ENCODE assay signal across 12 cellular contexts in the genomic region with DNA sequence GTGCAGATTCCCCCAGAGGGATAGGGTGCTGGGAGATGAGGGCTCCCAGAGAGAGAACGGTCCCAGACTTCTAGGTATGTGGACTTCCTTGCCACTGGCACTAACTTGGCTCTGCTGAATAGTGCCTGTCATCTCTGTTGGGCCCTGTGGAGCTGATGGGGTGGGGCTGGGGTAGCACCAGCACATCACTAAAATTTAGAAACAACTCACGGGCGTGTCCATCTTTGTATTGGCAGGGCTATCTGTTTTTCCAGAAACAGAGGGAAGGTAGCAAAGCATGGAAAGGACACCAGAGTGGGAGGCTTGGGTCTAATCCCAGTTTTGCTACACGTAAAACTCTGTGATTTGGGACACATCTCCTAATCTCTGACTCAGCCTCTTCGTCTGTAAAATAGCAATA. TPM values are rescaled to one million over a fixed set of nuclear protein-coding genes. Genes with fewer than 3 reads are reported as not detected.
DNase-seq lines count a peak whose midpoint lies in the region; ATAC-seq and TF ChIP-seq lines count a peak whose summit lies in the region.
"Had no signal": no experiment of that assay in that cellular context is flagged by ENCODE, and none has a peak within 500 bp of the region (broad histone marks: within the 10 kb centered on the region; RNA-seq: fewer than 3 reads in every experiment).

No MANE protein-coding gene starts in this region.

- peaks cover 0 to 3% (median under 1%) of the 10 kb centered on the region in 11 experiments; a peak in 8 of 22 replicates for H3K9me3 ChIP-seq in BLaER1 treated with 17β-estradiol and CSF1 and Interleukin-3, amounts not matched to agents 10 nM and 100 nM (replicated peaks in 1 of 11)
- H3K9me3 ChIP-seq in osteoblast (ENCODE audit: low read depth, low read length) = no peaks in the 10 kb centered on the region
- H3K9me3 ChIP-seq: pancreas had no signal

- H3K4me1 Mint-ChIP-seq in HFFc6 (ENCODE audit: low read depth) = peaks cover 17% of the 10 kb centered on the region

- no peaks in the 10 kb centered on the region for H3K27me3 ChIP-seq in BLaER1 treated with 17β-estradiol and CSF1 and Interleukin-3, amounts not matched to agents 10 nM and 100 nM
- no peaks in the 10 kb centered on the region for H3K27me3 ChIP-seq in osteoblast (ENCODE audit: insufficient read depth, low read length)
- H3K27me3 ChIP-seq: pancreas had no signal

- peaks cover 0 to 100% (median 0%) of the 10 kb centered on the region in 11 experiments; a peak in 6 of 22 replicates for H4K20me1 ChIP-seq in BLaER1 treated with 17β-estradiol and CSF1 and Interleukin-3, amounts not matched to agents 10 nM and 100 nM
- H4K20me1 ChIP-seq in osteoblast (ENCODE audit: insufficient read depth, low read length) = peaks cover 13% of the 10 kb centered on the region

- H3K27me3 Mint-ChIP-seq in HFFc6 (ENCODE audit: insufficient read depth) = no peaks in the 10 kb centered on the region
- H3K27me3 Mint-ChIP-seq: activated naive CD8-positive, alpha-beta T cell treated with anti-CD3 and anti-CD28 coated beads for 36 hours had no signal

- peaks cover 11% of the 10 kb centered on the region for H3K36me3 Mint-ChIP-seq in HFFc6 (ENCODE audit: low read depth)

- no peak overlapping the region for H2AFZ ChIP-seq in osteoblast (ENCODE audit: low read length)

- in situ Hi-C loops in KBM-7 (cut with MboI; ENCODE audit: low pct_unique_long_range_greater_than_20kb, low sequenced_read_pairs) = no loop called here

- ATAC-seq in GM19324 (IDR thresholded peaks at IDR 0.05; ENCODE audit: low FRiP score, unreplicated experiment) = no peak

- H3K27ac Mint-ChIP-seq in HFFc6 = no peak overlapping the region
- H3K27ac Mint-ChIP-seq: activated naive CD8-positive, alpha-beta T cell treated with anti-CD3 and anti-CD28 coated beads for 36 hours had no signal

- peak overlapping the region; percentile 11 to 57 (median 39); a peak in 15 of 22 replicates for H3K9ac ChIP-seq in BLaER1 treated with 17β-estradiol and CSF1 and Interleukin-3, amounts not matched to agents 10 nM and 100 nM

- H3K4me1 ChIP-seq in BLaER1 treated with 17β-estradiol and CSF1 and Interleukin-3, amounts not matched to agents 10 nM and 100 nM = peaks cover 56 to 78% (median 60%) of the 10 kb centered on the region in 10 experiments
- peaks cover 36% of the 10 kb centered on the region for H3K4me1 ChIP-seq in osteoblast (ENCODE audit: insufficient read depth, low read length)

- H3K27ac ChIP-seq in BLaER1 treated with 17β-estradiol and CSF1 and Interleukin-3, amounts not matched to agents 10 nM and 100 nM = peak overlapping the region; percentile 44 to 69 (median 63); a peak in 18 of 22 replicates
- H3K27ac ChIP-seq in epithelial cell of prostate (peak overlapping the region; percentile 77), osteoblast (ENCODE audit: low read depth, low read length) (peak overlapping the region; percentile 73)
- H3K27ac ChIP-seq: C4-2B had no signal

- no peak overlapping the region for H3K4me3 ChIP-seq in BLaER1 treated with 17β-estradiol and CSF1 and Interleukin-3, amounts not matched to agents 10 nM and 100 nM
- no peak overlapping the region for H3K4me3 ChIP-seq in osteoblast (ENCODE audit: insufficient read depth, low read length)
- H3K4me3 ChIP-seq: pancreas had no signal

- TF ChIP-seq CTCF in osteoblast (IDR thresholded peaks at IDR 0.05; ENCODE audit: extremely low read depth, low read depth, low read length) (no peak), HFFc6 (IDR thresholded peaks at IDR 0.05) (no peak)

- H3K36me3 ChIP-seq in BLaER1 treated with 17β-estradiol and CSF1 and Interleukin-3, amounts not matched to agents 10 nM and 100 nM = peaks cover 1 to 42% (median 7%) of the 10 kb centered on the region in 11 experiments; a peak in 21 of 22 replicates
- peaks cover 2% of the 10 kb centered on the region for H3K36me3 ChIP-seq in osteoblast (ENCODE audit: insufficient read depth, low read length)
- H3K36me3 ChIP-seq: pancreas had no signal

- H3K4me3 Mint-ChIP-seq in HFFc6 = no peak overlapping the region
- H3K4me3 Mint-ChIP-seq: activated naive CD8-positive, alpha-beta T cell treated with anti-CD3 and anti-CD28 coated beads for 36 hours had no signal

- H3K9me3 Mint-ChIP-seq in HFFc6 = no peaks in the 10 kb centered on the region
- H3K9me3 Mint-ChIP-seq: activated naive CD8-positive, alpha-beta T cell treated with anti-CD3 and anti-CD28 coated beads for 36 hours had no signal

- peak; percentile 13 for DNase-seq in HT1080 (ENCODE audit: low read depth)
- DNase-seq in epithelial cell of prostate (ENCODE audit: low read depth, low spot score) = no peak
- peak; percentile 84 for DNase-seq in osteoblast (ENCODE audit: insufficient read length, low spot score, missing footprints)
- DNase-seq in KBM-7 = no peak
- DNase-seq in NCI-H446 (lab: John Stamatoyannopoulos, UW) = no peak
- no peak for DNase-seq in HFFc6
- DNase-seq: NCI-H2107, pancreas had no signal

- peaks cover 63% of the 10 kb centered on the region for H3K79me2 ChIP-seq in osteoblast (ENCODE audit: insufficient read depth, low read length)

- H3K4me2 ChIP-seq in BLaER1 treated with 17β-estradiol and CSF1 and Interleukin-3, amounts not matched to agents 10 nM and 100 nM = peak overlapping the region; percentile 57 to 87 (median 70)
- peak overlapping the region; percentile 63 for H3K4me2 ChIP-seq in osteoblast (ENCODE audit: insufficient read depth, low read length)

RNA-seq across cellular contexts. Expression of gene SWAP70, which starts 25.8 kb away (rescaled TPM):
- 14.7 and 20.4 TPM in 2 replicates for total RNA-seq in HT1080 (2014; rRNA removed; shearing (Covaris generic))
- polyA plus RNA-seq in HT1080 (2015; cell fraction: cytosol; rRNA removed) = 12.7 and 13.9 TPM in 2 replicates
- polyA plus RNA-seq in HT1080 (2015; cell fraction: nucleus; rRNA removed) = 9.0 and 11.9 TPM in 2 replicates
- total RNA-seq in osteoblast = 55.4 and 62.2 TPM in 2 replicates
- 10 to 100 TPM; 32.0 to 44.6 (median 37.0) TPM for total RNA-seq in HFFc6 (2021; fragmentation: NEBNext Ultra II Directional; extraction: Animal tissue kit (Norgen Biotek cat#: 25700))

Comparison
In these comparisons a context has a peak if more than half of its experiments do, and no peak if none do; other contexts are left out.
1. DNase-seq: peak in HT1080 (single experiment) and osteoblast (single experiment); none in epithelial cell of prostate (single experiment), KBM-7 (single experiment), NCI-H446 (0 of 2) and HFFc6 (single experiment).
2. Peak in every context shown above with its lines, with median percentiles within 50 percentile points of each other: H3K27ac ChIP-seq.